In genomic region chr18:14962626-14963025, GRCh38 we compare ENCODE assay signal across 8 cellular contexts.
"Had no signal": no experiment of that assay in that cellular context is flagged by ENCODE, and none has a peak within 500 bp of the region (broad histone marks: within the 10 kb centered on the region; RNA-seq: fewer than 3 reads in every experiment).

No MANE protein-coding gene starts in this region.

- H3K36me3 ChIP-seq: HAP-1 had no signal

- H3K9me3 ChIP-seq: HAP-1 had no signal

- ATAC-seq: HCT116 had no signal

- H3K4me3 Mint-ChIP-seq: HFFc6 had no signal

- H3K4me1 ChIP-seq: HAP-1 had no signal

- H2AFZ ChIP-seq: GM23248 had no signal

- H3K27ac Mint-ChIP-seq: HFFc6 had no signal

- DNase-seq: GM23248, GOT3, H7, HFFc6, IMR-90 had no signal

- H3K9ac ChIP-seq: GM23248 had no signal

- H3K27ac ChIP-seq: GM23248, HL-60 had no signal

- H3K4me3 ChIP-seq: GM23248, HAP-1 had no signal
